In the genomic region with DNA sequence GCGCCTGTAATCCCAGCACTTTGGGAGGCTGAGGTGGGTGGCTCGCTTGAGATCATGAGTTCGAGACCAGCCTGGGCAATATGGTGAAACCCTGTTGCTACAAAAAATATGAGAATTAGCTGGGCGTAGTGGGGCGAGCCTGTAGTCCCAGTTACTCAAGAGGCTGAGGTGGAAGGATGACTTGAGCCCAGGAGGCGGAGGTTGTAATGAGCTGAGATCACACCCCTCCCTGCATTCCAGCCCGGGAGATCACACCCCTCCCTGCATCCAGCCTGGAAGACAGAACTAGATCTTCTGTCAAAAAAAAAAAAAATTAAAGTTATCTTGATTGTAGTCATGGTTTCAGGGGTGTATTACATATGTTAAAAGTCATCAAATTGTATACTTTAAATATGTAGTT, we compare ENCODE assay signal across 17 cellular contexts. TPM values are rescaled to one million over a fixed set of nuclear protein-coding genes. Genes with fewer than 3 reads are reported as not detected.
DNase-seq lines count a peak whose midpoint lies in the region; ATAC-seq, FAIRE-seq and TF ChIP-seq lines count a peak whose summit lies in the region.
"Had no signal": no experiment of that assay in that cellular context is flagged by ENCODE, and none has a peak within 500 bp of the region (broad histone marks: within the 10 kb centered on the region; RNA-seq: fewer than 3 reads in every experiment).

No MANE protein-coding gene starts in this region.

- no peak for FAIRE-seq in astrocyte (lab: Jason Lieb, UNC)
- FAIRE-seq: A204.1, GM12878, GM18507, H54 had no signal

- H3K4me1 Mint-ChIP-seq in activated naive CD4-positive, alpha-beta T cell treated with anti-CD3 and anti-CD28 coated beads, Interleukin-2, amount 50 U/mL, for 24 hours, result no peaks in the 10 kb centered on the region
- H3K4me1 Mint-ChIP-seq in astrocyte (ENCODE audit: low read depth, unreplicated experiment) (peaks cover 2% of the 10 kb centered on the region), WTC11 (no peaks in the 10 kb centered on the region)

- ATAC-seq in upper lobe of right lung, result peak; percentile 51
- no peak for ATAC-seq in WTC11
- ATAC-seq: GM12878, HCT116 had no signal

- DNase-seq in activated naive CD4-positive, alpha-beta T cell treated with Interleukin-2 at 50 U/mL for 16 hours, result no peak
- DNase-seq in astrocyte (ENCODE audit: low read depth) (no peak), epithelial cell of prostate (ENCODE audit: low read depth, low spot score) (no peak), upper lobe of right lung (peak; percentile 23), NCI-H2107 (lab: John Stamatoyannopoulos, UW) (no peak), WTC11 (ENCODE audit: low spot score) (no peak)
- DNase-seq: BE2C; CD4-positive, alpha-beta memory T cell; DMS79; GM23248 had no signal

- H3K4me3 ChIP-seq in astrocyte (ENCODE audit: insufficient read depth, low read depth, low read length), result no peak overlapping the region
- no peak overlapping the region for H3K4me3 ChIP-seq in upper lobe of right lung
- H3K4me3 ChIP-seq: GM12878, GM23248 had no signal

- POLR2A ChIA-PET in WTC11 (lab: Charles Lee), result no interaction called here

- peaks cover 4% of the 10 kb centered on the region for H3K79me2 ChIP-seq in astrocyte (ENCODE audit: insufficient read depth, low read length)

- H3K27ac ChIP-seq in astrocyte (ENCODE audit: low read depth, low read length) (no peak overlapping the region), epithelial cell of prostate (peak overlapping the region; percentile 45), upper lobe of right lung (no peak overlapping the region)
- H3K27ac ChIP-seq: GM23248, HL-60 had no signal

- no peaks in the 10 kb centered on the region for H3K9me3 ChIP-seq in astrocyte (ENCODE audit: insufficient read depth, low read depth, low read length)
- no peaks in the 10 kb centered on the region for H3K9me3 ChIP-seq in upper lobe of right lung
- H3K9me3 ChIP-seq: BE2C had no signal

- no peak overlapping the region for H3K9ac ChIP-seq in astrocyte (ENCODE audit: low read length)
- H3K9ac ChIP-seq: GM23248 had no signal

- H3K4me1 ChIP-seq in astrocyte (ENCODE audit: insufficient read depth, low read length) (no peaks in the 10 kb centered on the region), upper lobe of right lung (no peaks in the 10 kb centered on the region)
- H3K4me1 ChIP-seq: BE2C had no signal

- H3K27me3 ChIP-seq in astrocyte (ENCODE audit: insufficient read depth, low read length) (no peaks in the 10 kb centered on the region), upper lobe of right lung (no peaks in the 10 kb centered on the region)
- H3K27me3 ChIP-seq: BE2C had no signal

- no peaks in the 10 kb centered on the region for H3K27me3 Mint-ChIP-seq in activated naive CD4-positive, alpha-beta T cell treated with anti-CD3 and anti-CD28 coated beads, Interleukin-2, amount 50 U/mL, for 24 hours
- H3K27me3 Mint-ChIP-seq in astrocyte (ENCODE audit: low read depth, unreplicated experiment), result no peaks in the 10 kb centered on the region
- no peaks in the 10 kb centered on the region for H3K27me3 Mint-ChIP-seq in WTC11 (ENCODE audit: low read depth)
- H3K27me3 Mint-ChIP-seq: CD4-positive, alpha-beta memory T cell had no signal

- intact Hi-C loops in upper lobe of right lung (cut with DNase I), result no loop called here

- no peak overlapping the region for H2AFZ ChIP-seq in astrocyte (ENCODE audit: low read depth, low read length)
- H2AFZ ChIP-seq: GM23248 had no signal

- H4K20me1 ChIP-seq in astrocyte (ENCODE audit: insufficient read depth, low read length), result no peaks in the 10 kb centered on the region

- no peak for TF ChIP-seq CTCF in astrocyte (IDR thresholded peaks at IDR 0.05; ENCODE audit: insufficient read depth, low read depth, low read length)
- TF ChIP-seq CTCF in upper lobe of right lung (IDR thresholded peaks at IDR 0.05), result no peak
- no peak for TF ChIP-seq CTCF in WTC11 (IDR thresholded peaks at IDR 0.05)

- H3K27ac Mint-ChIP-seq in activated naive CD4-positive, alpha-beta T cell treated with anti-CD3 and anti-CD28 coated beads, Interleukin-2, amount 50 U/mL, for 24 hours, result peak overlapping the region; percentile 23
- peak overlapping the region; percentile 26 for H3K27ac Mint-ChIP-seq in astrocyte (ENCODE audit: unreplicated experiment)
- H3K27ac Mint-ChIP-seq in WTC11, result no peak overlapping the region
- H3K27ac Mint-ChIP-seq: CD4-positive, alpha-beta memory T cell had no signal

- H3K36me3 Mint-ChIP-seq in activated naive CD4-positive, alpha-beta T cell treated with anti-CD3 and anti-CD28 coated beads, Interleukin-2, amount 50 U/mL, for 24 hours, result peaks cover 13% of the 10 kb centered on the region
- H3K36me3 Mint-ChIP-seq in astrocyte (ENCODE audit: low read depth, unreplicated experiment), result peaks cover 15% of the 10 kb centered on the region
- peaks cover 75% of the 10 kb centered on the region for H3K36me3 Mint-ChIP-seq in WTC11

- H3K4me2 ChIP-seq in astrocyte (ENCODE audit: low read length), result no peak overlapping the region

- H3K36me3 ChIP-seq in astrocyte (ENCODE audit: insufficient read depth, low read length), result peaks cover 41% of the 10 kb centered on the region
- H3K36me3 ChIP-seq in upper lobe of right lung, result peaks cover 96% of the 10 kb centered on the region

- no peaks in the 10 kb centered on the region for H3K9me3 Mint-ChIP-seq in activated naive CD4-positive, alpha-beta T cell treated with anti-CD3 and anti-CD28 coated beads, Interleukin-2, amount 50 U/mL, for 24 hours
- no peaks in the 10 kb centered on the region for H3K9me3 Mint-ChIP-seq in astrocyte (ENCODE audit: unreplicated experiment)
- H3K9me3 Mint-ChIP-seq in WTC11, result no peaks in the 10 kb centered on the region
- H3K9me3 Mint-ChIP-seq: CD4-positive, alpha-beta memory T cell had no signal

- H3K4me3 Mint-ChIP-seq in activated naive CD4-positive, alpha-beta T cell treated with anti-CD3 and anti-CD28 coated beads, Interleukin-2, amount 50 U/mL, for 24 hours, result no peak overlapping the region
- H3K4me3 Mint-ChIP-seq in astrocyte (ENCODE audit: unreplicated experiment) (no peak overlapping the region), WTC11 (no peak overlapping the region)
- H3K4me3 Mint-ChIP-seq: CD4-positive, alpha-beta memory T cell had no signal

- CTCF ChIA-PET in WTC11 (lab: Charles Lee), result no interaction called here

TF ChIP-seq in WTC11, 78 proteins besides CTCF, POLR2A, EP300 and RAD21:
- TF ChIP-seq MAX (CRISPR knock-in tag; IDR thresholded peaks at IDR 0.05), result no peak
- no peak for TF ChIP-seq FOXP1 (CRISPR knock-in tag; IDR thresholded peaks at IDR 0.05; ENCODE audit: borderline replicate concordance)
- TF ChIP-seq ZNF232 (CRISPR knock-in tag; IDR thresholded peaks at IDR 0.05), result no peak
- no peak for TF ChIP-seq MXD4 (CRISPR knock-in tag; IDR thresholded peaks at IDR 0.05; ENCODE audit: borderline replicate concordance)
- TF ChIP-seq IRF2 (CRISPR knock-in tag; IDR thresholded peaks at IDR 0.05; ENCODE audit: borderline replicate concordance, low read depth), result no peak
- TF ChIP-seq, protein P1, sequence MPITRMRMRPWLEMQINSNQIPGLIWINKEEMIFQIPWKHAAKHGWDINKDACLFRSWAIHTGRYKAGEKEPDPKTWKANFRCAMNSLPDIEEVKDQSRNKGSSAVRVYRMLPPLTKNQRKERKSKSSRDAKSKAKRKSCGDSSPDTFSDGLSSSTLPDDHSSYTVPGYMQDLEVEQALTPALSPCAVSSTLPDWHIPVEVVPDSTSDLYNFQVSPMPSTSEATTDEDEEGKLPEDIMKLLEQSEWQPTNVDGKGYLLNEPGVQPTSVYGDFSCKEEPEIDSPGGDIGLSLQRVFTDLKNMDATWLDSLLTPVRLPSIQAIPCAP (CRISPR knock-in tag; IDR thresholded peaks at IDR 0.05), result no peak
- TF ChIP-seq TP53 (CRISPR knock-in tag; IDR thresholded peaks at IDR 0.05), result no peak
- TF ChIP-seq SMAD4 (CRISPR knock-in tag; IDR thresholded peaks at IDR 0.05), result no peak
- TF ChIP-seq, protein P2, sequence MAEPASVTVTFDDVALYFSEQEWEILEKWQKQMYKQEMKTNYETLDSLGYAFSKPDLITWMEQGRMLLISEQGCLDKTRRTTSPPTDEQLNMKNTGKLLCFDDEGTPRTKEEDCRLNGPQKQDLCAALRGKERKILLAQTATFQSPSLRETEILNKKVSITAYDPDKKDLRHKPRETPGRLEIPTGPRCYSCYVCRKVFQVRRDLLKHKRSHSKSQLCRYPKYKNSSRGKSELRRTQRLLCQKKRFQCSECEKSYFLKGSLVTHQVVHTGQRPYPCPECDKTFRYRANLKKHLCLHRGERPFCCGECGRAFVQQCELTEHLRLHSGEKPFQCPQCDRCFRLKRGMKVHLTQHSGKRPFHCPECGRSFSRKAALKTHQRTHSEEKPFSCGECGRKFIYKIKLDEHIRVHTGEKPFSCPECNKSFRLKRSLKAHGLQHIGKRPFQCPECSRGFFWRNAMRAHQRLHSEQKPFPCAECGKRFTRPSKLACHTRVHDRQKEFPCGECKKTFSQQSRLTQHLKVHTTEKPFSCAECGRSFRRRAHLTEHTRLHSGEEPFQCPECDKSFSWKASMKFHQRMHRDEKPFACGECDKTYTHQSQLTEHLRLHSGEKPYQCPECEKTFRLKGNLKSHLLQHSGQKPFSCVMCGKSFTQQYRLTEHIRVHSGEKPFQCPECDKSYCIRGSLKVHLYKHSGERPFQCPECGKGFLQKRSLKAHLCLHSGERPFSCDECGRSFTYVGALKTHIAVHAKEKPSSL (CRISPR knock-in tag; conservative IDR thresholded peaks at IDR 0.05), result no peak
- TF ChIP-seq, protein P3, sequence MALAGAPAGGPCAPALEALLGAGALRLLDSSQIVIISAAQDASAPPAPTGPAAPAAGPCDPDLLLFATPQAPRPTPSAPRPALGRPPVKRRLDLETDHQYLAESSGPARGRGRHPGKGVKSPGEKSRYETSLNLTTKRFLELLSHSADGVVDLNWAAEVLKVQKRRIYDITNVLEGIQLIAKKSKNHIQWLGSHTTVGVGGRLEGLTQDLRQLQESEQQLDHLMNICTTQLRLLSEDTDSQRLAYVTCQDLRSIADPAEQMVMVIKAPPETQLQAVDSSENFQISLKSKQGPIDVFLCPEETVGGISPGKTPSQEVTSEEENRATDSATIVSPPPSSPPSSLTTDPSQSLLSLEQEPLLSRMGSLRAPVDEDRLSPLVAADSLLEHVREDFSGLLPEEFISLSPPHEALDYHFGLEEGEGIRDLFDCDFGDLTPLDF (CRISPR knock-in tag; IDR thresholded peaks at IDR 0.05), result no peak
TF ChIP-seq in WTC11: peak in this region for 0.

RNA-seq across cellular contexts. Expression of gene GLG1, which starts 26.8 kb away (rescaled TPM):
- total RNA-seq in astrocyte (153 and 182 TPM in 2 replicates), upper lobe of right lung (112 TPM), WTC11 (2021) (156 to 179 TPM (median 171 TPM) in 3 replicates)

RNA-seq across cellular contexts. Expression of gene RFWD3, which starts 33.0 kb away (rescaled TPM):
- total RNA-seq in astrocyte (32.2 and 34.3 TPM in 2 replicates), upper lobe of right lung (16.7 TPM), WTC11 (2021) (78.8 to 109 TPM (median 86.2 TPM) in 3 replicates)
